ENCODE assay signal across 10 cellular contexts in the genomic region with DNA sequence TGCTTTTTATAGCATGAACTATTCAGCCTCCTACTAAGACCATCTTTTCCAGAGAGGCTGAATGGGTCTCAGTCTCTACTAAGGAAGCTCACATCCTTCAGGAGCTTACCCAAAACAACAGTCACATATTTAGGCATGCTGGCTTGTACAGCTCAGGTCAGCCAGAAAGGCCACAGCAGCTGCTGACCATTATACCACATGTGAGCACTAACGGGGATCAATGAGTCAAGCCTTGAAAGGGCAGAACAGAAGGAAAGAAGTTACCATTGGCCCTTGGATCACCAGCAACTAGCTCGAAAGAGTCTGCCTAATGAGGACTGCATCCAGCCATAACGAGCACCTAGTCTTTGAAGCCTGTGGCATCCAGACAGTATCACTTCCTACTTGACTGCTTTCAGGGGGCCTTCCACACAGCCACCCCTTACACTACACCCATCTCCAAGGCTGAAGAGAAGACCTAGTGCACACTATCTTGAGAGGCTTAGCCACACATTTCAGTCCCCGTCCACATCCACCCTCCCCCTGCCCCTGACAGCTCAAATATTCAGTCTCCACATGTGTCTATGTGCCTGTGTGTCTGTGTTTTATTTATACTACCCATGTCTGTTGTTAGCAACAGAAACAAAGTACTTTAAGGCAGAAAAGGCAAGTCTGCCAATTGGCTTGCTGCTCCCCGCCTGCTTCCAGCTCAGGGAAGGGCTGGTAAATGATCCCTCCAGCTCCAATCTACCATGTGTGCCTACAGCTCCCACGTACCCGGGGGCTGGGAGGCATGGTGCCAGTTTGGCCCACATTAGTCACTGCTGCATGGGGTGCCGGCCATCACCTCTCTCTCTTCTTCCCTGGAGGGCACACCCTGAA.
DNase-seq lines count a peak whose midpoint lies in the region; ATAC-seq and TF ChIP-seq lines count a peak whose summit lies in the region.
"Had no signal": no experiment of that assay in that cellular context is flagged by ENCODE, and none has a peak within 500 bp of the region (broad histone marks: within the 10 kb centered on the region; RNA-seq: fewer than 3 reads in every experiment).

No MANE protein-coding gene starts in this region.

- TF ChIP-seq EP300 in suprapubic skin (IDR thresholded peaks at IDR 0.05), result no peak

- peaks cover 3% of the 10 kb centered on the region for H3K4me1 Mint-ChIP-seq in CD14-positive monocyte

- in situ Hi-C loops in astrocyte of the spinal cord (cut with HindIII; ENCODE audit: low sequenced_read_pairs), result no loop called here

- no peaks in the 10 kb centered on the region for H3K27me3 ChIP-seq in suprapubic skin

- TF ChIP-seq CTCF in HEK293 (tag by site-specific recombination; IDR thresholded peaks at IDR 0.05), result no peak
- no peak for TF ChIP-seq CTCF in astrocyte of the spinal cord (IDR thresholded peaks at IDR 0.05; ENCODE audit: low read depth, low read length)
- TF ChIP-seq CTCF in suprapubic skin (IDR thresholded peaks at IDR 0.05), result no peak
- TF ChIP-seq CTCF in CD14-positive monocyte (IDR thresholded peaks at IDR 0.05), result no peak

- peaks cover 0 to 4% (median 3%) of the 10 kb centered on the region in 3 donors for H3K27me3 Mint-ChIP-seq in CD14-positive monocyte (ENCODE audit: low read depth in 3 of 3)

- CTCF ChIA-PET in HEK293 (lab: Yijun Ruan, JAX), result interaction anchor here (0.6 to 1.2 kb wide), 3 partner anchors 27 to 728 kb away, joined by 3 read pairs; no protein-coding TSS in a partner anchor
- CTCF ChIA-PET in HEK293T (lab: Yijun Ruan, JAX), result no interaction called here

- H3K9me3 ChIP-seq in HEK293 (ENCODE audit: control insufficient read depth, insufficient read depth, low read depth, low read length) (no peaks in the 10 kb centered on the region), suprapubic skin (no peaks in the 10 kb centered on the region)

- TF ChIP-seq POLR2A in suprapubic skin (IDR thresholded peaks at IDR 0.05), result no peak

- intact Hi-C loops in left colon (cut with DNase I, micrococcal nuclease), result no loop called here
- intact Hi-C loops in CD14-positive monocyte (cut with micrococcal nuclease), result no loop called here

- peak; percentile 66 for DNase-seq in astrocyte of the spinal cord (ENCODE audit: low read depth, low spot score)
- DNase-seq in kidney tubule cell (ENCODE audit: low spot score), result peak; percentile 37
- DNase-seq in suprapubic skin (ENCODE audit: low spot score in 2 of 2), result peak in 1 of 2 donors; percentile 86
- no peak for DNase-seq in left colon
- no peak for DNase-seq in HEK293T (ENCODE audit: extremely low spot score)
- DNase-seq in NCI-H526 (lab: John Stamatoyannopoulos, UW), result no peak
- no peak for DNase-seq in CD14-positive monocyte (ENCODE audit: low spot score)
- DNase-seq: activated T-cell treated with anti-CD3 and anti-CD28 coated beads, Interleukin-2, amount 50 U/mL, for 4 hours; glutamatergic neuron had no signal

- no peak overlapping the region for H3K27ac ChIP-seq in HEK293 (ENCODE audit: extremely low read depth, low read depth, low read length)
- peak overlapping the region; percentile 43 for H3K27ac ChIP-seq in suprapubic skin

- no peak overlapping the region for H3K4me3 Mint-ChIP-seq in CD14-positive monocyte
- H3K4me3 Mint-ChIP-seq: activated T-cell treated with anti-CD3 and anti-CD28 coated beads, Interleukin-2, amount 50 U/mL, for 4 hours had no signal

- peaks cover 0 to 1% (median 0%) of the 10 kb centered on the region in 7 donors for H3K9me3 Mint-ChIP-seq in CD14-positive monocyte
- H3K9me3 Mint-ChIP-seq: activated T-cell treated with anti-CD3 and anti-CD28 coated beads, Interleukin-2, amount 50 U/mL, for 4 hours had no signal

- no peaks in the 10 kb centered on the region for H3K36me3 ChIP-seq in HEK293 (ENCODE audit: control insufficient read depth in 2 of 2, insufficient read depth in 1 of 2, low read length in 2 of 2)
- no peaks in the 10 kb centered on the region for H3K36me3 ChIP-seq in suprapubic skin

- H3K4me1 ChIP-seq in HEK293 (ENCODE audit: control insufficient read depth, insufficient read depth, low read length), result no peaks in the 10 kb centered on the region
- peaks cover 47% of the 10 kb centered on the region for H3K4me1 ChIP-seq in suprapubic skin

- no peaks in the 10 kb centered on the region for H3K36me3 Mint-ChIP-seq in CD14-positive monocyte

- H3K4me3 ChIP-seq in HEK293 (ENCODE audit: low read depth, low read length), result no peak overlapping the region
- no peak overlapping the region for H3K4me3 ChIP-seq in astrocyte of the spinal cord (ENCODE audit: low read depth, low read length)
- no peak overlapping the region for H3K4me3 ChIP-seq in suprapubic skin

- WGBS in suprapubic skin, result 20% methylated on average over 8 of the region's 8 CpGs

- no peak for ATAC-seq in left colon
- ATAC-seq: activated T-cell treated with anti-CD3 and anti-CD28 coated beads, Interleukin-2, amount 50 U/mL, for 4 hours had no signal

- H3K27ac Mint-ChIP-seq in CD14-positive monocyte, result no peak overlapping the region

- POLR2A ChIA-PET in HEK293 (lab: Yijun Ruan, JAX), result interaction anchor here (1.8 kb wide), 1 partner anchor 96 kb away, joined by 5 read pairs; the partner anchor contains the start of genes RPL27A and TRIM66
- POLR2A ChIA-PET in HEK293T (lab: Yijun Ruan, JAX), result interaction anchor here (1.3 kb wide), 1 partner anchor 37 kb away, joined by 3 read pairs; no protein-coding TSS in a partner anchor

TF ChIP-seq in HEK293, 187 proteins besides CTCF, POLR2A, EP300 and RAD21:
- TF ChIP-seq ZFHX2 (tag by site-specific recombination; conservative IDR thresholded peaks at IDR 0.05) (0 out of 2 replicates have a peak, but pooled peaks have one; percentile 20), ZNF670 (tag by site-specific recombination; IDR thresholded peaks at IDR 0.05; ENCODE audit: low read depth) (no peak)

TF ChIP-seq in HEK293T, 16 proteins besides CTCF, POLR2A, EP300 and RAD21:
- no peak for TF ChIP-seq ZNF384 (IDR thresholded peaks at IDR 0.05)
- TF ChIP-seq PKNOX1 (IDR thresholded peaks at IDR 0.05), result no peak
- no peak for TF ChIP-seq FOXM1 (IDR thresholded peaks at IDR 0.05; ENCODE audit: borderline replicate concordance)
- no peak for TF ChIP-seq CTBP1 (IDR thresholded peaks at IDR 0.05; ENCODE audit: borderline replicate concordance)
- no peak for TF ChIP-seq FOXK2 (IDR thresholded peaks at IDR 0.05)
- no peak for TF ChIP-seq SUZ12 (IDR thresholded peaks at IDR 0.05)
- no peak for TF ChIP-seq TARDBP (IDR thresholded peaks at IDR 0.05)
- no peak for TF ChIP-seq NFRKB (IDR thresholded peaks at IDR 0.05)
- no peak for TF ChIP-seq SP1 (IDR thresholded peaks at IDR 0.05)
- no peak for TF ChIP-seq FOXA1 (IDR thresholded peaks at IDR 0.05)
- TF ChIP-seq LEF1 (IDR thresholded peaks at IDR 0.05; ENCODE audit: borderline replicate concordance), result no peak
- TF ChIP-seq L3MBTL2 (conservative IDR thresholded peaks at IDR 0.05), result no peak
- no peak for TF ChIP-seq BHLHE40 (IDR thresholded peaks at IDR 0.05; ENCODE audit: borderline replicate concordance)
- no peak for TF ChIP-seq HDGF (IDR thresholded peaks at IDR 0.05; ENCODE audit: borderline replicate concordance)

Comparison
In these comparisons a context has a peak if more than half of its experiments do, and no peak if none do; other contexts are left out.
1. DNase-seq: peak in astrocyte of the spinal cord (single experiment) and kidney tubule cell (single experiment); none in left colon (0 of 2), HEK293T (single experiment), NCI-H526 (0 of 2) and CD14-positive monocyte (single experiment).